ENCODE assay signal across 1 cellular context in genomic region chr18:3889803-3890202, GRCh38.
TF ChIP-seq lines count a peak whose summit lies in the region.

No MANE protein-coding gene starts in this region.

TF ChIP-seq in SK-N-SH, 30 proteins besides CTCF, POLR2A, EP300 and RAD21 (continued from another document):
- TF ChIP-seq, protein P1, sequence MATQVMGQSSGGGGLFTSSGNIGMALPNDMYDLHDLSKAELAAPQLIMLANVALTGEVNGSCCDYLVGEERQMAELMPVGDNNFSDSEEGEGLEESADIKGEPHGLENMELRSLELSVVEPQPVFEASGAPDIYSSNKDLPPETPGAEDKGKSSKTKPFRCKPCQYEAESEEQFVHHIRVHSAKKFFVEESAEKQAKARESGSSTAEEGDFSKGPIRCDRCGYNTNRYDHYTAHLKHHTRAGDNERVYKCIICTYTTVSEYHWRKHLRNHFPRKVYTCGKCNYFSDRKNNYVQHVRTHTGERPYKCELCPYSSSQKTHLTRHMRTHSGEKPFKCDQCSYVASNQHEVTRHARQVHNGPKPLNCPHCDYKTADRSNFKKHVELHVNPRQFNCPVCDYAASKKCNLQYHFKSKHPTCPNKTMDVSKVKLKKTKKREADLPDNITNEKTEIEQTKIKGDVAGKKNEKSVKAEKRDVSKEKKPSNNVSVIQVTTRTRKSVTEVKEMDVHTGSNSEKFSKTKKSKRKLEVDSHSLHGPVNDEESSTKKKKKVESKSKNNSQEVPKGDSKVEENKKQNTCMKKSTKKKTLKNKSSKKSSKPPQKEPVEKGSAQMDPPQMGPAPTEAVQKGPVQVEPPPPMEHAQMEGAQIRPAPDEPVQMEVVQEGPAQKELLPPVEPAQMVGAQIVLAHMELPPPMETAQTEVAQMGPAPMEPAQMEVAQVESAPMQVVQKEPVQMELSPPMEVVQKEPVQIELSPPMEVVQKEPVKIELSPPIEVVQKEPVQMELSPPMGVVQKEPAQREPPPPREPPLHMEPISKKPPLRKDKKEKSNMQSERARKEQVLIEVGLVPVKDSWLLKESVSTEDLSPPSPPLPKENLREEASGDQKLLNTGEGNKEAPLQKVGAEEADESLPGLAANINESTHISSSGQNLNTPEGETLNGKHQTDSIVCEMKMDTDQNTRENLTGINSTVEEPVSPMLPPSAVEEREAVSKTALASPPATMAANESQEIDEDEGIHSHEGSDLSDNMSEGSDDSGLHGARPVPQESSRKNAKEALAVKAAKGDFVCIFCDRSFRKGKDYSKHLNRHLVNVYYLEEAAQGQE (IDR thresholded peaks at IDR 0.05; ENCODE audit: low read depth, low read length), result no peak
TF ChIP-seq in SK-N-SH: peak in this region for 0.
